In the genomic region with DNA sequence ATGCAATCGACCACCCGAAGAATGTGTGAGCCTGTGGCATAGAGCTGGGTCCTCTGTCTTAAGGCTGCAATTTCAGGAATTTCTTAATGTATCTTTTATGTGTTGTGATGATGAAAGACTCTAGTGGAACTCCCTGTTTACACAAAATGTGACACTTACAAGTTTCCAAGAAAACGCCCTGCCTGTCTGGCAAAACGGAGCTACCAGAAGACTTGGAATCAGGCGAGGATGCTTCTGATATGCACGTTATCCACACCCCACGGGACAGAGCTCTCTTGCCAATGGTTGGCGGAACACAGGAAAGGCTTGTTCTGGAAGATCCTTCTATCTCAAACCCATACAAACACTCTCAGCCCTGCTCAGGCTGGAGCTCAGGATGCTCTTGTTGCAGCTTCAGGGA, we compare ENCODE assay signal across 1 cellular context.
TF ChIP-seq lines count a peak whose summit lies in the region.

No MANE protein-coding gene starts in this region.

TF ChIP-seq in IMR-90, 13 proteins besides CTCF, POLR2A, EP300 and RAD21 (continued from another document):
- TF ChIP-seq SMC3 (IDR thresholded peaks at IDR 0.05; ENCODE audit: low read depth, low read length) = no peak
- TF ChIP-seq CHD1 (IDR thresholded peaks at IDR 0.05; ENCODE audit: low read depth, low read length) = no peak
- no peak for TF ChIP-seq MXI1 (IDR thresholded peaks at IDR 0.05; ENCODE audit: borderline replicate concordance, low read depth, low read length)
- no peak for TF ChIP-seq MAZ (IDR thresholded peaks at IDR 0.05; ENCODE audit: borderline replicate concordance, low read depth, low read length)
- no peak for TF ChIP-seq CEBPB (IDR thresholded peaks at IDR 0.05; ENCODE audit: low read depth, low read length)
- TF ChIP-seq, protein P1, sequence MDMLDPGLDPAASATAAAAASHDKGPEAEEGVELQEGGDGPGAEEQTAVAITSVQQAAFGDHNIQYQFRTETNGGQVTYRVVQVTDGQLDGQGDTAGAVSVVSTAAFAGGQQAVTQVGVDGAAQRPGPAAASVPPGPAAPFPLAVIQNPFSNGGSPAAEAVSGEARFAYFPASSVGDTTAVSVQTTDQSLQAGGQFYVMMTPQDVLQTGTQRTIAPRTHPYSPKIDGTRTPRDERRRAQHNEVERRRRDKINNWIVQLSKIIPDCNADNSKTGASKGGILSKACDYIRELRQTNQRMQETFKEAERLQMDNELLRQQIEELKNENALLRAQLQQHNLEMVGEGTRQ (IDR thresholded peaks at IDR 0.05; ENCODE audit: low read depth, low read length) = no peak
- no peak for TF ChIP-seq RFX5 (IDR thresholded peaks at IDR 0.05; ENCODE audit: low read depth, low read length)
- TF ChIP-seq RCOR1 (IDR thresholded peaks at IDR 0.05; ENCODE audit: insufficient replicate concordance, low read length) = no peak
- TF ChIP-seq BHLHE40 (IDR thresholded peaks at IDR 0.05; ENCODE audit: low read depth, low read length) = no peak
- TF ChIP-seq MAFK (IDR thresholded peaks at IDR 0.05; ENCODE audit: low read depth, low read length) = no peak
- TF ChIP-seq FOS (IDR thresholded peaks at IDR 0.05; ENCODE audit: low read depth, low read length) = no peak
